ENCODE assay signal across 36 cellular contexts in genomic region chr16:65543781-65544740, GRCh38.
"Had no signal": no experiment of that assay in that cellular context is flagged by ENCODE, and none has a peak within 500 bp of the region (broad histone marks: within the 10 kb centered on the region; RNA-seq: fewer than 3 reads in every experiment).

No MANE protein-coding gene starts in this region.

- H3K4me1 ChIP-seq: adrenal gland, body of pancreas had no signal

- H3K4me3 ChIP-seq: adrenal gland, body of pancreas, cardiac muscle cell, coronary artery, dorsolateral prefrontal cortex had no signal

- H3K27me3 Mint-ChIP-seq: activated CD4-positive, alpha-beta memory T cell treated with anti-CD3 and anti-CD28 coated beads for 36 hours; activated CD4-positive, alpha-beta T cell treated with anti-CD3 and anti-CD28 coated beads for 36 hours; activated CD4-positive, alpha-beta T cell treated with anti-CD3 and anti-CD28 coated beads, Interleukin-2, amount 10 ng/mL, durations not matched to agents 24 days and 14 days; activated CD8-positive, alpha-beta memory T cell treated with anti-CD3 and anti-CD28 coated beads, Interleukin-2, amount 10 ng/mL, durations not matched to agents 7 days and 5 days; activated naive CD8-positive, alpha-beta T cell treated with anti-CD3 and anti-CD28 coated beads for 36 hours; activated naive CD8-positive, alpha-beta T cell treated with anti-CD3 and anti-CD28 coated beads, Interleukin-2, amount 50 U/mL, for 24 hours; dendritic cell treated with granulocyte-macrophage colony-stimulating factor and Interleukin-4, amounts not matched to agents 40 ng/mL and 50 ng/mL, for 4 days; T-helper 17 cell had no signal

- H3K4me3 Mint-ChIP-seq: activated CD4-positive, alpha-beta memory T cell treated with anti-CD3 and anti-CD28 coated beads for 36 hours; activated CD4-positive, alpha-beta T cell treated with anti-CD3 and anti-CD28 coated beads for 36 hours; activated CD4-positive, alpha-beta T cell treated with anti-CD3 and anti-CD28 coated beads, Interleukin-2, amount 10 ng/mL, durations not matched to agents 24 days and 14 days; activated CD8-positive, alpha-beta memory T cell treated with anti-CD3 and anti-CD28 coated beads, Interleukin-2, amount 10 ng/mL, durations not matched to agents 7 days and 5 days; activated CD8-positive, alpha-beta T cell treated with anti-CD3 and anti-CD28 coated beads, Interleukin-2, amount 10 ng/mL, durations not matched to agents 7 days and 5 days; activated naive CD4-positive, alpha-beta T cell treated with anti-CD3 and anti-CD28 coated beads for 36 hours; activated naive CD4-positive, alpha-beta T cell treated with anti-CD3 and anti-CD28 coated beads, Interleukin-2, amount 50 U/mL, for 24 hours; activated naive CD8-positive, alpha-beta T cell treated with anti-CD3 and anti-CD28 coated beads for 36 hours; activated naive CD8-positive, alpha-beta T cell treated with anti-CD3 and anti-CD28 coated beads, Interleukin-2, amount 50 U/mL, for 24 hours; activated T-helper 1 cell treated with anti-CD3 and anti-CD28 coated beads, Interleukin-12 subunit alpha, Interleukin-12 subunit beta, Interleukin-2, Interleukin-4 antibody, amounts not matched to agents 30 ng/mL and 10 ng/mL and 1 ng/mL, durations not matched to agents 14 hours and 24 hours and 36 hours; dendritic cell treated with granulocyte-macrophage colony-stimulating factor and Interleukin-4, amounts not matched to agents 40 ng/mL and 50 ng/mL, for 4 days; endodermal cell; T-helper 17 cell; T-helper 2 cell treated with Interferon-gamma antibody and Interleukin-4, amounts not matched to agents 5 μg/mL and 100 μg/mL, for 36 hours had no signal

- H3K36me3 ChIP-seq: adrenal gland, cardiac muscle cell had no signal

- H3K27ac Mint-ChIP-seq: activated CD4-positive, alpha-beta memory T cell treated with anti-CD3 and anti-CD28 coated beads for 36 hours; activated CD4-positive, alpha-beta T cell treated with anti-CD3 and anti-CD28 coated beads for 36 hours; activated CD4-positive, alpha-beta T cell treated with anti-CD3 and anti-CD28 coated beads, Interleukin-2, amount 10 ng/mL, durations not matched to agents 24 days and 14 days; activated CD8-positive, alpha-beta memory T cell treated with anti-CD3 and anti-CD28 coated beads, Interleukin-2, amount 10 ng/mL, durations not matched to agents 7 days and 5 days; activated CD8-positive, alpha-beta T cell treated with anti-CD3 and anti-CD28 coated beads, Interleukin-2, amount 10 ng/mL, durations not matched to agents 7 days and 5 days; activated naive CD4-positive, alpha-beta T cell treated with anti-CD3 and anti-CD28 coated beads for 36 hours; activated naive CD4-positive, alpha-beta T cell treated with anti-CD3 and anti-CD28 coated beads, Interleukin-2, amount 50 U/mL, for 24 hours; activated naive CD8-positive, alpha-beta T cell treated with anti-CD3 and anti-CD28 coated beads for 36 hours; activated naive CD8-positive, alpha-beta T cell treated with anti-CD3 and anti-CD28 coated beads, Interleukin-2, amount 50 U/mL, for 24 hours; activated T-helper 1 cell treated with anti-CD3 and anti-CD28 coated beads, Interleukin-12 subunit alpha, Interleukin-12 subunit beta, Interleukin-2, Interleukin-4 antibody, amounts not matched to agents 30 ng/mL and 10 ng/mL and 1 ng/mL, durations not matched to agents 14 hours and 24 hours and 36 hours; activated T-helper 2 cell treated with anti-CD3 and anti-CD28 coated beads, Interferon-gamma antibody, Interleukin-2, Interleukin-4, amounts not matched to agents 10 μg/mL and 5 μg/mL and 100 μg/mL, durations not matched to agents 14 hours and 24 hours and 36 hours; dendritic cell treated with granulocyte-macrophage colony-stimulating factor and Interleukin-4, amounts not matched to agents 40 ng/mL and 50 ng/mL, for 4 days; endodermal cell; T-helper 17 cell; T-helper 2 cell treated with Interferon-gamma antibody and Interleukin-4, amounts not matched to agents 5 μg/mL and 100 μg/mL, for 36 hours had no signal

- H3K9me3 ChIP-seq: adrenal gland, body of pancreas had no signal

- ATAC-seq: activated CD4-positive, alpha-beta T cell treated with anti-CD3 and anti-CD28 coated beads for 36 hours; activated CD8-positive, alpha-beta memory T cell treated with anti-CD3 and anti-CD28 coated beads, Interleukin-2, amount 10 ng/mL, durations not matched to agents 7 days and 5 days; activated CD8-positive, alpha-beta T cell treated with anti-CD3 and anti-CD28 coated beads, Interleukin-2, amount 10 ng/mL, durations not matched to agents 7 days and 5 days; activated naive CD8-positive, alpha-beta T cell treated with anti-CD3 and anti-CD28 coated beads, Interleukin-2, amount 50 U/mL, for 24 hours; body of pancreas; esophagus mucosa; T-helper 17 cell had no signal

- H3K27me3 ChIP-seq: adrenal gland, body of pancreas, cardiac muscle cell, dorsolateral prefrontal cortex had no signal

- H3K9me3 Mint-ChIP-seq: activated CD4-positive, alpha-beta T cell treated with anti-CD3 and anti-CD28 coated beads, Interleukin-2, amount 10 ng/mL, durations not matched to agents 24 days and 14 days; activated naive CD4-positive, alpha-beta T cell treated with anti-CD3 and anti-CD28 coated beads for 36 hours; endodermal cell had no signal

- DNase-seq: activated CD4-positive, alpha-beta memory T cell treated with anti-CD3 and anti-CD28 coated beads for 36 hours; activated CD4-positive, alpha-beta T cell treated with anti-CD3 and anti-CD28 coated beads for 36 hours; activated CD4-positive, alpha-beta T cell treated with anti-CD3 and anti-CD28 coated beads, Interleukin-2, amount 10 ng/mL, durations not matched to agents 24 days and 14 days; activated CD4-positive, CD25-positive, alpha-beta regulatory T cell; activated CD4-positive, CD25-positive, alpha-beta regulatory T cell treated with anti-CD3 and anti-CD28 coated beads, Interleukin-2, amount 50 U/mL, for 72 hours; activated CD8-positive, alpha-beta memory T cell treated with anti-CD3 and anti-CD28 coated beads, Interleukin-2, amount 10 ng/mL, durations not matched to agents 7 days and 5 days; activated CD8-positive, alpha-beta memory T cell treated with anti-CD3 and anti-CD28 coated beads, Interleukin-2, amount 50 U/mL, for 4 hours; activated CD8-positive, alpha-beta T cell treated with anti-CD3 and anti-CD28 coated beads, Interleukin-2, amount 10 ng/mL, durations not matched to agents 7 days and 5 days; activated effector memory CD4-positive, alpha-beta T cell treated with anti-CD3 and anti-CD28 coated beads, Interleukin-2, amount 50 U/mL, for 16 hours; activated naive CD4-positive, alpha-beta T cell treated with anti-CD3 and anti-CD28 coated beads for 36 hours; activated naive CD8-positive, alpha-beta T cell treated with anti-CD3 and anti-CD28 coated beads for 36 hours; activated naive CD8-positive, alpha-beta T cell treated with anti-CD3 and anti-CD28 coated beads, Interleukin-2, amount 50 U/mL, for 24 hours; activated T-cell treated with anti-CD3 and anti-CD28 coated beads, Interleukin-2, amount 50 U/mL, for 1 hour; activated T-cell treated with anti-CD3 and anti-CD28 coated beads, Interleukin-2, amount 50 U/mL, for 48 hours; adrenal gland; amygdala; aorta; body of pancreas; central memory CD4-positive, alpha-beta T cell; cerebellar nuclear complex; dorsolateral prefrontal cortex; effector memory CD4-positive, alpha-beta T cell; endodermal cell; foreskin fibroblast; head of caudate nucleus; T-helper 1 cell; T-helper 17 cell; T1000 had no signal

- H3K4me1 Mint-ChIP-seq: activated CD4-positive, alpha-beta T cell treated with anti-CD3 and anti-CD28 coated beads for 36 hours; activated CD4-positive, alpha-beta T cell treated with anti-CD3 and anti-CD28 coated beads, Interleukin-2, amount 10 ng/mL, durations not matched to agents 24 days and 14 days; activated CD8-positive, alpha-beta memory T cell treated with anti-CD3 and anti-CD28 coated beads, Interleukin-2, amount 10 ng/mL, durations not matched to agents 7 days and 5 days; activated naive CD4-positive, alpha-beta T cell treated with anti-CD3 and anti-CD28 coated beads, Interleukin-2, amount 50 U/mL, for 24 hours; activated naive CD8-positive, alpha-beta T cell treated with anti-CD3 and anti-CD28 coated beads for 36 hours; activated naive CD8-positive, alpha-beta T cell treated with anti-CD3 and anti-CD28 coated beads, Interleukin-2, amount 50 U/mL, for 24 hours; T-helper 17 cell had no signal

- H3K27ac ChIP-seq: adrenal gland, body of pancreas, cardiac muscle cell, coronary artery, dorsolateral prefrontal cortex had no signal
